Comparison of ENCODE assay signal across 22 cellular contexts in the genomic region with DNA sequence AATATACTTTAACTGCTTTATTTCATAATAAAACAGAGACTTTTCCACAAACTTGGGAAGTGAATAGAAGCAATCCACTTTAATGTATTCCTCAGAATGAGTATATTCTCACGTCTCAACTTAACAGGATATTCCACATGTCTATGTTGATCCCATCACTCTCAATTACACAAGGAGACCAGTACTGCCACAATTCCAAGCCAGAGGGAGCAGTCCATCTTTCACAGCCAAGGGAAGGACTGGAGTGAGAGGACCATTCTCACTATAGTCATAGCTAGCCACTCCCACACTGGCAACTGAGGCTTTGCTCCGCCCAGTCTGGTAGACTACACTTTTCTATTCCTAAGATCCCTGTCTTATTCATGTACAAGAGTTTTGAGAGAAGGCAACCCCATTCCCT.
"Had no signal": no experiment of that assay in that cellular context is flagged by ENCODE, and none has a peak within 500 bp of the region (broad histone marks: within the 10 kb centered on the region; RNA-seq: fewer than 3 reads in every experiment).

No MANE protein-coding gene starts in this region.

- DNase-seq: colonic mucosa; effector CD8-positive, alpha-beta T cell; head of caudate nucleus; left cardiac atrium; left lung; naive thymus-derived CD8-positive, alpha-beta T cell; nephron progenitor cell; occipital lobe; ovary; posterior cingulate gyrus; psoas muscle; sigmoid colon; stimulated activated CD4-positive, alpha-beta T cell treated with anti-CD3 and anti-CD28 coated beads, Interleukin-2, amount 100 ng/mL, for 24 hours; stimulated activated CD4-positive, alpha-beta T cell treated with anti-CD3 and anti-CD28 coated beads, Interleukin-4, amount 100 ng/mL, for 24 hours; stimulated activated naive CD4-positive, alpha-beta T cell treated with Interleukin-2 at 50 U/mL for 16 hours; stomach; thyroid gland; trophoblast cell had no signal

- H3K27ac Mint-ChIP-seq: dendritic cell treated with granulocyte-macrophage colony-stimulating factor and Interleukin-4, amounts not matched to agents 40 ng/mL and 50 ng/mL, for 4 days; naive thymus-derived CD8-positive, alpha-beta T cell; nephron progenitor cell; stimulated activated effector memory CD8-positive, alpha-beta T cell treated with anti-CD3 and anti-CD28 coated beads, Interleukin-12 subunit alpha, Interleukin-12 subunit beta, amount 100 ng/mL, for 72 hours had no signal

- H3K27me3 ChIP-seq: colonic mucosa, left lung, ovary, sigmoid colon, stomach, thyroid gland, vagina had no signal

- H3K4me1 ChIP-seq: colonic mucosa, left lung, psoas muscle, sigmoid colon, stomach, thyroid gland, vagina had no signal

- H3K36me3 Mint-ChIP-seq: naive thymus-derived CD8-positive, alpha-beta T cell; stimulated activated effector memory CD8-positive, alpha-beta T cell treated with anti-CD3 and anti-CD28 coated beads, Interleukin-12 subunit alpha, Interleukin-12 subunit beta, amount 100 ng/mL, for 72 hours had no signal

- H3K36me3 ChIP-seq: colonic mucosa, left lung, ovary, sigmoid colon, stomach, thyroid gland, vagina had no signal

- H3K27me3 Mint-ChIP-seq: dendritic cell treated with granulocyte-macrophage colony-stimulating factor and Interleukin-4, amounts not matched to agents 40 ng/mL and 50 ng/mL, for 4 days; naive thymus-derived CD8-positive, alpha-beta T cell had no signal

- H3K4me3 ChIP-seq: colonic mucosa, left lung, ovary, psoas muscle, sigmoid colon, stomach, thyroid gland, vagina had no signal

- ATAC-seq: left cardiac atrium; left lung; naive thymus-derived CD8-positive, alpha-beta T cell; psoas muscle; right cardiac atrium; stimulated activated effector memory CD8-positive, alpha-beta T cell treated with anti-CD3 and anti-CD28 coated beads, Interleukin-12 subunit alpha, Interleukin-12 subunit beta, amount 100 ng/mL, for 72 hours had no signal

- H3K9me3 ChIP-seq: colonic mucosa, ovary, psoas muscle, sigmoid colon, thyroid gland, vagina had no signal

- H3K4me3 Mint-ChIP-seq: dendritic cell treated with granulocyte-macrophage colony-stimulating factor and Interleukin-4, amounts not matched to agents 40 ng/mL and 50 ng/mL, for 4 days; naive thymus-derived CD8-positive, alpha-beta T cell; nephron progenitor cell; stimulated activated effector memory CD8-positive, alpha-beta T cell treated with anti-CD3 and anti-CD28 coated beads, Interleukin-12 subunit alpha, Interleukin-12 subunit beta, amount 100 ng/mL, for 72 hours had no signal

- H3K27ac ChIP-seq: colonic mucosa, left lung, ovary, psoas muscle, sigmoid colon, stomach, thyroid gland, vagina had no signal

- H3K4me1 Mint-ChIP-seq: naive thymus-derived CD8-positive, alpha-beta T cell; nephron progenitor cell; stimulated activated effector memory CD8-positive, alpha-beta T cell treated with anti-CD3 and anti-CD28 coated beads, Interleukin-12 subunit alpha, Interleukin-12 subunit beta, amount 100 ng/mL, for 72 hours had no signal
